26 cellular contexts compared by ENCODE assay signal in genomic region chr17:81279278-81280073, GRCh38. TPM values are rescaled to one million over a fixed set of nuclear protein-coding genes. Genes with fewer than 3 reads are reported as not detected.
A peak's percentile ranks its signal among the peaks of the same experiment; 100 is the strongest.
DNase-seq lines count a peak whose midpoint lies in the region; ATAC-seq, FAIRE-seq and TF ChIP-seq lines count a peak whose summit lies in the region.
"Had no signal": no experiment of that assay in that cellular context is flagged by ENCODE, and none has a peak within 500 bp of the region (broad histone marks: within the 10 kb centered on the region; RNA-seq: fewer than 3 reads in every experiment).

No MANE protein-coding gene starts in this region.

- TF ChIP-seq RAD21 in H1 (IDR thresholded peaks at IDR 0.05 in 1 of 2, conservative IDR thresholded peaks at IDR 0.05 in 1 of 2; ENCODE audit: low read depth in 2 of 2, low read length in 2 of 2), result no peak

- H4K20me1 ChIP-seq in H1 (replicated peaks in 1 of 2; ENCODE audit: control insufficient read depth in 1 of 2, insufficient read depth in 2 of 2, low read length in 2 of 2), result peaks cover 11 to 13% of the 10 kb centered on the region in 2 experiments

- no peak for ATAC-seq in Right ventricle myocardium inferior
- ATAC-seq: GM23338 had no signal

- no peak for TF ChIP-seq EP300 in H1 (IDR thresholded peaks at IDR 0.05; ENCODE audit: borderline replicate concordance in 1 of 2, low read depth in 2 of 2, low read length in 2 of 2)

- no peaks in the 10 kb centered on the region for H3K23me2 ChIP-seq in H1 (ENCODE audit: low read depth, low read length)

- no peak overlapping the region for H2BK15ac ChIP-seq in H1 (ENCODE audit: low read length)

- FAIRE-seq in H1 (lab: Jason Lieb, UNC), result no peak
- FAIRE-seq: GM12891, RCC 7860 had no signal

- H4K8ac ChIP-seq in H1 (ENCODE audit: extremely low read depth, insufficient read depth, low read length), result peak overlapping the region; percentile 68; the same call in 1 of the 2 replicates

- H3K4me1 Mint-ChIP-seq in nephron progenitor cell, result peaks cover 13% of the 10 kb centered on the region
- H3K4me1 Mint-ChIP-seq: GM23338 had no signal

- TF ChIP-seq CTCF in H1 (IDR thresholded peaks at IDR 0.05; ENCODE audit: control extremely low read depth in 1 of 3, insufficient read depth in 1 of 3, low read depth in 1 of 3, low read length in 3 of 3) (no peak), nephron progenitor cell (IDR thresholded peaks at IDR 0.05) (no peak)

- no peak overlapping the region for H3K14ac ChIP-seq in H1 (ENCODE audit: insufficient read length)

- H3K27ac ChIP-seq in H1 (ENCODE audit: low read depth, low read length), result no peak overlapping the region
- H3K27ac ChIP-seq: 22Rv1; BLaER1 treated with 17β-estradiol and CSF1 and Interleukin-3, amounts not matched to agents 10 nM and 100 nM had no signal

- no peak overlapping the region for H3K4me3 Mint-ChIP-seq in nephron progenitor cell
- H3K4me3 Mint-ChIP-seq: CD4-positive, alpha-beta memory T cell; GM23338 had no signal

- no peak overlapping the region for H3K4ac ChIP-seq in H1 (replicated peaks; ENCODE audit: insufficient read length, low read depth, low read length)

- no peak overlapping the region for H2BK120ac ChIP-seq in H1 (replicated peaks; ENCODE audit: low read depth, low read length)

- no peak overlapping the region for H2BK20ac ChIP-seq in H1 (ENCODE audit: low read length)

- no peak overlapping the region for H3K56ac ChIP-seq in H1 (replicated peaks; ENCODE audit: insufficient read length, low read depth, low read length)

- H3K27ac Mint-ChIP-seq in nephron progenitor cell, result peak overlapping the region; percentile 9
- H3K27ac Mint-ChIP-seq: CD4-positive, alpha-beta memory T cell; GM23338 had no signal

- H4K91ac ChIP-seq in H1 (replicated peaks; ENCODE audit: insufficient read length, low read length), result no peak overlapping the region

- no peak overlapping the region for H3K4me3 ChIP-seq in H1 (ENCODE audit: extremely low read depth in 1 of 4, insufficient read depth in 2 of 4, low read depth in 3 of 4, low read length in 4 of 4)
- H3K4me3 ChIP-seq: BLaER1 treated with 17β-estradiol and CSF1 and Interleukin-3, amounts not matched to agents 10 nM and 100 nM; GM23338 had no signal

- peaks cover 0 to 4% (median 0%) of the 10 kb centered on the region in 4 experiments; a peak in 1 of 7 replicates for H3K4me1 ChIP-seq in H1 (replicated peaks in 1 of 4; ENCODE audit: control insufficient read depth in 3 of 4, insufficient read depth in 4 of 4, low read length in 3 of 4)
- H3K4me1 ChIP-seq: Caco-2 had no signal

- no peak overlapping the region for H2AFZ ChIP-seq in H1 (ENCODE audit: low read length)
- H2AFZ ChIP-seq: GM23338 had no signal

- 93% methylated on average over 40 of the region's 41 CpGs; no CpG with 5 or more reads in 1 of the 2 experiments for WGBS in H1 (ENCODE audit: extremely low coverage in 1 of 2, insufficient coverage in 1 of 2, insufficient read length in 1 of 2, insufficient replicate concordance in 2 of 2, low coverage in 1 of 2, low lambda C conversion rate in 2 of 2, missing lambda C conversion rate in 1 of 2), 2 experiments

- POLR2A ChIA-PET in H1 (lab: Charles Lee; ENCODE audit: partially characterized antibody), result interaction anchor here (1.7 kb wide), 1 partner anchor 229 kb away, joined by 4 read pairs; no protein-coding TSS in a partner anchor

- intact Hi-C loops in Right ventricle myocardium inferior (cut with DNase I) (no loop called here), cardiac septum (cut with DNase I) (no loop called here)

- no peaks in the 10 kb centered on the region for H3K9me3 ChIP-seq in H1 (ENCODE audit: insufficient read depth in 2 of 2, low read depth in 1 of 2, low read length in 1 of 2)
- H3K9me3 ChIP-seq: BLaER1 treated with 17β-estradiol and CSF1 and Interleukin-3, amounts not matched to agents 10 nM and 100 nM; Caco-2 had no signal

- H3K27me3 Mint-ChIP-seq in nephron progenitor cell (ENCODE audit: low read depth, poor library complexity), result peaks cover 5% of the 10 kb centered on the region
- H3K27me3 Mint-ChIP-seq: CD4-positive, alpha-beta memory T cell had no signal

- H2BK5ac ChIP-seq in H1 (ENCODE audit: low read depth, low read length), result no peak overlapping the region

- no peak overlapping the region for H3K18ac ChIP-seq in H1 (ENCODE audit: extremely low read depth, low read length)

- DNase-seq in Right ventricle myocardium inferior (ENCODE audit: missing footprints) (peak; percentile 43), cardiac septum (ENCODE audit: low spot score) (no peak), H1 (ENCODE audit: low read depth in 1 of 2, low spot score in 2 of 2) (no peak), nephron progenitor cell (no peak), NK-92 (lab: John Stamatoyannopoulos, UW; ENCODE audit: unreplicated experiment) (no peak), DMS114 treated with DMSO at 0.1 percent for 48 hours (lab: John Stamatoyannopoulos, UW; ENCODE audit: unreplicated experiment) (no peak)
- DNase-seq: ACHN; Caco-2; CD4-positive, alpha-beta memory T cell; DMS 273 treated with DMSO at 0.1 percent for 48 hours; DND-41; HCEC 1CT; NCI-H1105; NCI-H146; NCI-H2081; NCI-H2171; NCI-H345; NCI-H524; NCI-H774; OCI-M1; Right ventricle myocardium superior had no signal

- H2AK5ac ChIP-seq in H1 (ENCODE audit: low read depth, low read length), result no peak overlapping the region

- H2BK12ac ChIP-seq in H1 (ENCODE audit: low read depth, low read length), result no peak overlapping the region

- no peaks in the 10 kb centered on the region for H3K79me2 ChIP-seq in H1 (ENCODE audit: control insufficient read depth in 1 of 2, insufficient read depth in 2 of 2, low read length in 2 of 2)

- TF ChIP-seq POLR2A in H1 (IDR thresholded peaks at IDR 0.05; ENCODE audit: control extremely low read depth in 1 of 2, low read depth in 2 of 2, low read length in 2 of 2), result no peak

- H3K4me2 ChIP-seq in H1 (ENCODE audit: insufficient read depth in 1 of 2, low read depth in 2 of 2, low read length in 2 of 2), result no peak overlapping the region
- H3K4me2 ChIP-seq: BLaER1 treated with 17β-estradiol and CSF1 and Interleukin-3, amounts not matched to agents 10 nM and 100 nM; GM23338 had no signal

- no peak overlapping the region for H3K23ac ChIP-seq in H1 (ENCODE audit: insufficient read length)

- H3K36me3 ChIP-seq in H1 (ENCODE audit: control insufficient read depth in 2 of 4, insufficient read depth in 4 of 4, low read length in 3 of 4), result peaks cover 2 to 11% (median 6%) of the 10 kb centered on the region in 4 experiments; a peak in 4 of 8 replicates

- CTCF ChIA-PET in H1 (lab: Charles Lee; ENCODE audit: partially characterized antibody), result interaction anchor here (1.0 to 3.5 kb wide), 4 partner anchors 13 to 26 kb away, joined by 3 to 15 read pairs (median 4); no protein-coding TSS in a partner anchor

- no peak overlapping the region for H3K9ac ChIP-seq in H1 (replicated peaks in 1 of 4; ENCODE audit: extremely low read depth in 1 of 4, low read depth in 3 of 4, low read length in 3 of 4)

- H3K27me3 ChIP-seq in H1 (replicated peaks in 1 of 4; ENCODE audit: control insufficient read depth in 3 of 4, extremely low read depth in 1 of 4, insufficient read depth in 3 of 4, low read length in 3 of 4), result no peaks in the 10 kb centered on the region
- H3K27me3 ChIP-seq: BLaER1 treated with 17β-estradiol and CSF1 and Interleukin-3, amounts not matched to agents 10 nM and 100 nM had no signal

- H3K36me3 Mint-ChIP-seq in nephron progenitor cell (ENCODE audit: low read depth), result peaks cover 19% of the 10 kb centered on the region

- no peaks in the 10 kb centered on the region for H3K9me3 Mint-ChIP-seq in nephron progenitor cell
- H3K9me3 Mint-ChIP-seq: CD4-positive, alpha-beta memory T cell; GM23338 had no signal

- H3K79me1 ChIP-seq in H1 (ENCODE audit: low read depth, low read length), result peaks cover 3% of the 10 kb centered on the region

- no peak overlapping the region for H4K5ac ChIP-seq in H1 (ENCODE audit: insufficient read length, low read depth, low read length)

RNA-seq across cellular contexts. Expression of gene SLC38A10, which starts 15.6 kb away (rescaled TPM):
- total RNA-seq in Right ventricle myocardium inferior (44.6 TPM), cardiac septum (36.0 TPM)
- total RNA-seq in H1 (2021; fragmentation: NEBNext Ultra II Directional; extraction: Animal tissue kit (Norgen Biotek cat#: 25700)), result 35.7 and 41.0 TPM in 2 replicates
- 26.4 and 44.4 TPM in 2 replicates for polyA plus RNA-seq in H1 (2011; rRNA removed)
- polyA plus RNA-seq in H1 (2011; cell fraction: cytosol; rRNA removed), result 26.3 TPM
- 76.9 TPM for polyA plus RNA-seq in H1 (2011; cell fraction: nucleus; rRNA removed)
- polyA plus RNA-seq in H1 (2012, experiment 1 of 2), result 24.8 to 37.5 TPM (median 34.7 TPM) in 4 replicates
- 22.5 TPM for polyA plus RNA-seq in H1 (2012, experiment 2 of 2)
- polyA plus RNA-seq in H1 (2013, experiment 1 of 2), result 29.8 TPM
- 28.9 TPM for polyA plus RNA-seq in H1 (2013, experiment 2 of 2)
- 35.9 and 40.0 TPM in 2 replicates for polyA minus RNA-seq in H1 (2011; rRNA and poly(A)+ RNA removed)
- 38.1 TPM for polyA minus RNA-seq in H1 (2011; cell fraction: cytosol; rRNA and poly(A)+ RNA removed)
- 47.8 TPM for polyA minus RNA-seq in H1 (2011; cell fraction: nucleus; rRNA and poly(A)+ RNA removed)

RNA-seq across cellular contexts. Expression of gene NDUFAF8, which starts 40.4 kb away (rescaled TPM):
- 58.0 TPM for total RNA-seq in Right ventricle myocardium inferior
- total RNA-seq in cardiac septum, result 61.0 TPM
- total RNA-seq in H1 (2021; fragmentation: NEBNext Ultra II Directional; extraction: Animal tissue kit (Norgen Biotek cat#: 25700)), result 48.9 and 60.2 TPM in 2 replicates
- polyA plus RNA-seq in H1 (2011; rRNA removed), result 91.1 and 95.6 TPM in 2 replicates
- 88.1 TPM for polyA plus RNA-seq in H1 (2011; cell fraction: cytosol; rRNA removed)
- 56.3 TPM for polyA plus RNA-seq in H1 (2011; cell fraction: nucleus; rRNA removed)
- polyA plus RNA-seq in H1 (2012, experiment 1 of 2), result 123 to 151 TPM (median 134 TPM) in 4 replicates
- polyA plus RNA-seq in H1 (2012, experiment 2 of 2), result 129 TPM
- polyA plus RNA-seq in H1 (2013, experiment 1 of 2), result 160 TPM
- 163 TPM for polyA plus RNA-seq in H1 (2013, experiment 2 of 2)
- polyA minus RNA-seq in H1 (2011; rRNA and poly(A)+ RNA removed), result 7.2 and 14.2 TPM in 2 replicates
- polyA minus RNA-seq in H1 (2011; cell fraction: cytosol; rRNA and poly(A)+ RNA removed), result 20.0 TPM
- polyA minus RNA-seq in H1 (2011; cell fraction: nucleus; rRNA and poly(A)+ RNA removed), result 21.6 TPM

RNA-seq across cellular contexts. Expression of gene TEPSIN, which starts 40.6 kb away (rescaled TPM):
- 11.1 TPM for total RNA-seq in Right ventricle myocardium inferior
- 12.6 TPM for total RNA-seq in cardiac septum
- total RNA-seq in H1 (2021; fragmentation: NEBNext Ultra II Directional; extraction: Animal tissue kit (Norgen Biotek cat#: 25700)), result 22.9 and 26.0 TPM in 2 replicates
- 28.0 and 59.8 TPM in 2 replicates for polyA plus RNA-seq in H1 (2011; rRNA removed)
- polyA plus RNA-seq in H1 (2011; cell fraction: cytosol; rRNA removed), result 31.4 TPM
- 172 TPM for polyA plus RNA-seq in H1 (2011; cell fraction: nucleus; rRNA removed)
- polyA plus RNA-seq in H1 (2012, experiment 1 of 2), result 16.6 to 27.7 TPM (median 21.3 TPM) in 4 replicates
- polyA plus RNA-seq in H1 (2012, experiment 2 of 2), result 14.6 TPM
- 24.1 TPM for polyA plus RNA-seq in H1 (2013, experiment 1 of 2)
- polyA plus RNA-seq in H1 (2013, experiment 2 of 2), result 19.1 TPM
- 7.9 and 10.5 TPM in 2 replicates for polyA minus RNA-seq in H1 (2011; rRNA and poly(A)+ RNA removed)
- 19.7 TPM for polyA minus RNA-seq in H1 (2011; cell fraction: cytosol; rRNA and poly(A)+ RNA removed)
- polyA minus RNA-seq in H1 (2011; cell fraction: nucleus; rRNA and poly(A)+ RNA removed), result 44.0 TPM

RNA-seq across cellular contexts. Expression of gene CEP131, which starts 56.7 kb away (rescaled TPM):
- total RNA-seq in Right ventricle myocardium inferior (8.9 TPM), cardiac septum (6.8 TPM)
- 22.5 and 23.2 TPM in 2 replicates for total RNA-seq in H1 (2021; fragmentation: NEBNext Ultra II Directional; extraction: Animal tissue kit (Norgen Biotek cat#: 25700))
- 5.9 and 11.5 TPM in 2 replicates for polyA plus RNA-seq in H1 (2011; rRNA removed)
- polyA plus RNA-seq in H1 (2011; cell fraction: cytosol; rRNA removed), result 19.5 TPM
- 51.9 TPM for polyA plus RNA-seq in H1 (2011; cell fraction: nucleus; rRNA removed)
- 12.1 to 30.1 TPM (median 26.5 TPM) in 4 replicates for polyA plus RNA-seq in H1 (2012, experiment 1 of 2)
- polyA plus RNA-seq in H1 (2012, experiment 2 of 2), result 11.9 TPM
- polyA plus RNA-seq in H1 (2013, experiment 1 of 2), result 11.2 TPM
- polyA plus RNA-seq in H1 (2013, experiment 2 of 2), result 10.1 TPM
- polyA minus RNA-seq in H1 (2011; rRNA and poly(A)+ RNA removed), result 3.9 and 4.0 TPM in 2 replicates
- 13.9 TPM for polyA minus RNA-seq in H1 (2011; cell fraction: cytosol; rRNA and poly(A)+ RNA removed)
- 14.3 TPM for polyA minus RNA-seq in H1 (2011; cell fraction: nucleus; rRNA and poly(A)+ RNA removed)
